In the genomic region with DNA sequence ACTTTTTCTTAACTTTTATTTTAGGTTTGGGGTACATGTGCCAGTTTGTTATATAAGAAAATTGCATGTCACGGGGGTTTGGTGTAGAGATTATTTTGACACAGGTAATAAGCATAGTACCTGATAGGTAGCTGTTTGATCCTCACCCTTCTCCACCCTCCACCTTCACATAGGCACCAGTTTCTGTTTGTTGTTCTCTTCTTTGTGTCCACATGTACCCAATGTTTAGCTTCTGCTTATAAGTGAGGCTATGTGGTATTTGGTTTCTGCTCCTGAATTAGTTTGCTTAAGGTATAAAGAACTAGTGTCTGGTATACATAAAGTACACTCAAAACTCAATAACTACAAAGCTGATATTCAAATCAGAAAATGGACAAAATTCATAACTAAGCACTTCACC, we compare ENCODE assay signal across 26 cellular contexts.
"Had no signal": no experiment of that assay in that cellular context is flagged by ENCODE, and none has a peak within 500 bp of the region (broad histone marks: within the 10 kb centered on the region; RNA-seq: fewer than 3 reads in every experiment).

No MANE protein-coding gene starts in this region.

- DNase-seq: activated B cell treated with CpG ODN at 0.5 μM for 24 hours; activated CD4-positive, alpha-beta memory T cell treated with anti-CD3 and anti-CD28 coated beads, Interleukin-2, amount 10 ng/mL, durations not matched to agents 7 days and 5 days; activated CD4-positive, alpha-beta T cell treated with anti-CD3 and anti-CD28 coated beads for 36 hours; activated CD4-positive, alpha-beta T cell treated with anti-CD3 and anti-CD28 coated beads, Interleukin-2, amount 10 ng/mL, durations not matched to agents 24 days and 14 days; activated CD4-positive, CD25-positive, alpha-beta regulatory T cell treated with anti-CD3 and anti-CD28 coated beads, Interleukin-2, amount 50 U/mL, for 72 hours; activated CD8-positive, alpha-beta memory T cell treated with anti-CD3 and anti-CD28 coated beads, Interleukin-2, amount 50 U/mL, for 48 hours; activated gamma-delta T cell; activated naive CD4-positive, alpha-beta T cell; activated naive CD4-positive, alpha-beta T cell treated with anti-CD3 and anti-CD28 coated beads, Interleukin-2, amount 10 ng/mL, durations not matched to agents 7 days and 5 days; activated naive CD8-positive, alpha-beta T cell treated with anti-CD3 and anti-CD28 coated beads, Interleukin-2, amount 10 ng/mL, durations not matched to agents 7 days and 5 days; activated T-cell treated with anti-CD3 and anti-CD28 coated beads for 4 hours; activated T-cell treated with anti-CD3 and anti-CD28 coated beads, Interleukin-2, amount 50 U/mL, for 24 hours; activated T-cell treated with anti-CD3 and anti-CD28 coated beads, Interleukin-2, amount 50 U/mL, for 72 hours; central memory CD4-positive, alpha-beta T cell; dorsolateral prefrontal cortex; effector memory CD4-positive, alpha-beta T cell; endodermal cell; foreskin fibroblast; gastrocnemius medialis; glutamatergic neuron; heart left ventricle; hypothalamus; T1000; WERI-Rb-1 had no signal

- ATAC-seq: activated CD4-positive, alpha-beta T cell treated with anti-CD3 and anti-CD28 coated beads for 36 hours; activated naive CD4-positive, alpha-beta T cell treated with anti-CD3 and anti-CD28 coated beads, Interleukin-2, amount 50 U/mL, for 72 hours; activated T-cell treated with anti-CD3 and anti-CD28 coated beads, Interleukin-2, amount 50 U/mL, for 72 hours; esophagus mucosa; gastrocnemius medialis; heart left ventricle had no signal
